ENCODE assay signal across 17 cellular contexts in the genomic region with DNA sequence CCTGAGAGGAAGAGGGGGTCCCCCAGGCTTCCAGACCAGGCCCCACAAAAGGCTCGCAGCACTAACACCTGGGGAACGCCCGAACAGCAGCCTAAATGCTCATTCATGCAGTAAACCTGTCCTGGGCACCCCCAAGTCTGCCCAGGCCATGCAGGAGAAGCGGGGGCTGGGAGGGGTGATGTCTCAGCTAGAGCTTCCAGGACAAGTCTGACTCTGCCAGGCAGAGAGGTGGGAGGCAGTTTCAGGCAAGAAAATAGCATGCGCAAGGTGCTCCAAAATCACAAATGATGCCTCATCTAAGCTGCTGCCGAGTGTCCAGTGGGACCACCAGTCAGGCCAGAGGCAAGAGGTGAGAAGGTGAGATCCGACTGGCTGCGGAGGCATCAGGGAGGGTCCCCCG. TPM values are rescaled to one million over a fixed set of nuclear protein-coding genes. Genes with fewer than 3 reads are reported as not detected.
"Had no signal": no experiment of that assay in that cellular context is flagged by ENCODE, and none has a peak within 500 bp of the region (broad histone marks: within the 10 kb centered on the region; RNA-seq: fewer than 3 reads in every experiment).

No MANE protein-coding gene starts in this region.

- H3K4me3 ChIP-seq: cardiac muscle cell, MG63 had no signal

- H3K4me3 Mint-ChIP-seq: activated CD4-positive, alpha-beta T cell treated with anti-CD3 and anti-CD28 coated beads for 36 hours; activated CD8-positive, alpha-beta T cell treated with anti-CD3 and anti-CD28 coated beads for 36 hours; activated naive CD8-positive, alpha-beta T cell; activated T-cell treated with anti-CD3 and anti-CD28 coated beads, Interleukin-2, amount 50 U/mL, for 72 hours; T-cell had no signal

- ATAC-seq: activated CD4-positive, alpha-beta T cell treated with anti-CD3 and anti-CD28 coated beads for 36 hours; activated CD8-positive, alpha-beta T cell treated with anti-CD3 and anti-CD28 coated beads for 36 hours; activated T-cell treated with anti-CD3 and anti-CD28 coated beads, Interleukin-2, amount 50 U/mL, for 72 hours; PC-3 had no signal

- H3K9me3 Mint-ChIP-seq: activated CD8-positive, alpha-beta T cell treated with anti-CD3 and anti-CD28 coated beads for 36 hours; activated T-cell treated with anti-CD3 and anti-CD28 coated beads, Interleukin-2, amount 50 U/mL, for 72 hours; T-cell had no signal

- H3K27me3 Mint-ChIP-seq: activated CD4-positive, alpha-beta T cell treated with anti-CD3 and anti-CD28 coated beads for 36 hours; activated CD8-positive, alpha-beta T cell treated with anti-CD3 and anti-CD28 coated beads for 36 hours; activated naive CD8-positive, alpha-beta T cell; T-cell had no signal

- H3K27ac Mint-ChIP-seq: activated CD4-positive, alpha-beta T cell treated with anti-CD3 and anti-CD28 coated beads for 36 hours; activated CD8-positive, alpha-beta T cell treated with anti-CD3 and anti-CD28 coated beads for 36 hours; activated naive CD8-positive, alpha-beta T cell; activated T-cell treated with anti-CD3 and anti-CD28 coated beads, Interleukin-2, amount 50 U/mL, for 72 hours; T-cell had no signal

- H3K36me3 Mint-ChIP-seq: activated naive CD8-positive, alpha-beta T cell had no signal

- H3K36me3 ChIP-seq: brain microvascular endothelial cell, cardiac muscle cell, MG63 had no signal

- DNase-seq: activated CD4-positive, alpha-beta T cell treated with anti-CD3 and anti-CD28 coated beads for 36 hours; activated CD8-positive, alpha-beta memory T cell treated with anti-CD3 and anti-CD28 coated beads, Interleukin-2, amount 50 U/mL, for 4 hours; activated CD8-positive, alpha-beta T cell treated with anti-CD3 and anti-CD28 coated beads for 36 hours; activated effector memory CD4-positive, alpha-beta T cell treated with Interleukin-2 at 50 U/mL for 16 hours; activated naive CD4-positive, alpha-beta T cell; activated T-cell treated with anti-CD3 and anti-CD28 coated beads, Interleukin-2, amount 50 U/mL, for 72 hours; brain microvascular endothelial cell; MG63; NCI-H2029 treated with DMSO at 0.1 percent for 48 hours; PC-3; SIG-M5; T-cell; T-helper 2 cell had no signal

- H3K27ac ChIP-seq: brain microvascular endothelial cell, cardiac muscle cell, VCaP had no signal

- H3K9me3 ChIP-seq: MG63 had no signal

- H3K27me3 ChIP-seq: brain microvascular endothelial cell, cardiac muscle cell, MG63 had no signal

- H3K4me1 Mint-ChIP-seq: activated CD4-positive, alpha-beta T cell treated with anti-CD3 and anti-CD28 coated beads for 36 hours; T-cell had no signal

RNA-seq across cellular contexts. Expression of gene CABP7, which starts 14.6 kb away (rescaled TPM):
- total RNA-seq: activated CD4-positive, alpha-beta T cell treated with anti-CD3 and anti-CD28 coated beads for 36 hours; astrocyte; cardiac muscle cell had no signal
